Comparison of ENCODE assay signal across 21 cellular contexts in genomic region chr7:120662291-120662690, GRCh38.
DNase-seq lines count a peak whose midpoint lies in the region; ATAC-seq, FAIRE-seq and TF ChIP-seq lines count a peak whose summit lies in the region.
"Had no signal": no experiment of that assay in that cellular context is flagged by ENCODE, and none has a peak within 500 bp of the region (broad histone marks: within the 10 kb centered on the region; RNA-seq: fewer than 3 reads in every experiment).

No MANE protein-coding gene starts in this region.

- no peak for ATAC-seq in GM21825 (IDR thresholded peaks at IDR 0.05; ENCODE audit: unreplicated experiment)
- ATAC-seq: A549; CD8-positive, alpha-beta T cell had no signal

- H3K79me2 ChIP-seq in astrocyte (ENCODE audit: insufficient read depth, low read length) = no peaks in the 10 kb centered on the region

- no peaks in the 10 kb centered on the region for H3K9me3 Mint-ChIP-seq in astrocyte (ENCODE audit: unreplicated experiment)
- H3K9me3 Mint-ChIP-seq: CD4-positive, alpha-beta T cell; CD8-positive, alpha-beta T cell had no signal

- H3K27me3 Mint-ChIP-seq in astrocyte (ENCODE audit: low read depth, unreplicated experiment) = no peaks in the 10 kb centered on the region
- H3K27me3 Mint-ChIP-seq: B cell; CD4-positive, alpha-beta T cell had no signal

- no peak overlapping the region for H3K4me3 ChIP-seq in astrocyte (ENCODE audit: insufficient read depth, low read depth, low read length)
- H3K4me3 ChIP-seq in fibroblast of the aortic adventitia (ENCODE audit: low read depth, low read length) = no peak overlapping the region
- no peak overlapping the region for H3K4me3 ChIP-seq in spleen
- H3K4me3 ChIP-seq in stomach = no peak overlapping the region
- H3K4me3 ChIP-seq: A549; BLaER1 treated with 17β-estradiol and CSF1 and Interleukin-3, amounts not matched to agents 10 nM and 100 nM had no signal

- no peaks in the 10 kb centered on the region for H3K36me3 Mint-ChIP-seq in astrocyte (ENCODE audit: low read depth, unreplicated experiment)
- H3K36me3 Mint-ChIP-seq: CD8-positive, alpha-beta T cell had no signal

- no peak overlapping the region for H3K4me2 ChIP-seq in astrocyte (ENCODE audit: low read length)
- H3K4me2 ChIP-seq: A549; BLaER1 treated with 17β-estradiol and CSF1 and Interleukin-3, amounts not matched to agents 10 nM and 100 nM had no signal

- no peaks in the 10 kb centered on the region for H3K4me1 ChIP-seq in astrocyte (ENCODE audit: insufficient read depth, low read length)
- H3K4me1 ChIP-seq in spleen = no peaks in the 10 kb centered on the region
- no peaks in the 10 kb centered on the region for H3K4me1 ChIP-seq in stomach
- H3K4me1 ChIP-seq: A549; BLaER1 treated with 17β-estradiol and CSF1 and Interleukin-3, amounts not matched to agents 10 nM and 100 nM; Caco-2 had no signal

- no peaks in the 10 kb centered on the region for H3K4me1 Mint-ChIP-seq in astrocyte (ENCODE audit: low read depth, unreplicated experiment)
- H3K4me1 Mint-ChIP-seq: B cell had no signal

- TF ChIP-seq CTCF in astrocyte (IDR thresholded peaks at IDR 0.05; ENCODE audit: insufficient read depth, low read depth, low read length) (no peak), fibroblast of the aortic adventitia (IDR thresholded peaks at IDR 0.05; ENCODE audit: insufficient read depth, low read length) (no peak), spleen (IDR thresholded peaks at IDR 0.05 in 8 of 11, conservative IDR thresholded peaks at IDR 0.05 in 3 of 11) (no peak), stomach (IDR thresholded peaks at IDR 0.05) (no peak)

- H4K20me1 ChIP-seq in astrocyte (ENCODE audit: insufficient read depth, low read length) = no peaks in the 10 kb centered on the region
- H4K20me1 ChIP-seq: BLaER1 treated with 17β-estradiol and CSF1 and Interleukin-3, amounts not matched to agents 10 nM and 100 nM had no signal

- DNase-seq in NCI-H226 = peak; percentile 33
- DNase-seq in astrocyte (ENCODE audit: low read depth) = peak; percentile 1
- peak; percentile 74 for DNase-seq in fibroblast of the aortic adventitia (ENCODE audit: low read depth)
- DNase-seq in spleen = no peak
- no peak for DNase-seq in stomach
- DNase-seq: AML-193; Caco-2; Calu3; CD4-positive, alpha-beta T cell; CD8-positive, alpha-beta T cell; DMS79 treated with DMSO at 0.1 percent for 48 hours; GF-D8 had no signal

- no peaks in the 10 kb centered on the region for H3K36me3 ChIP-seq in astrocyte (ENCODE audit: insufficient read depth, low read length)
- no peaks in the 10 kb centered on the region for H3K36me3 ChIP-seq in spleen
- H3K36me3 ChIP-seq in stomach = no peaks in the 10 kb centered on the region
- H3K36me3 ChIP-seq: BLaER1 treated with 17β-estradiol and CSF1 and Interleukin-3, amounts not matched to agents 10 nM and 100 nM had no signal

- no peak for FAIRE-seq in astrocyte (lab: Jason Lieb, UNC)
- FAIRE-seq: A549, D721Med, G401.6, GM19239 had no signal

- H3K27ac ChIP-seq in astrocyte (ENCODE audit: low read depth, low read length) (no peak overlapping the region), spleen (no peak overlapping the region), stomach (no peak overlapping the region)
- H3K27ac ChIP-seq: 22Rv1; A549; BLaER1 treated with 17β-estradiol and CSF1 and Interleukin-3, amounts not matched to agents 10 nM and 100 nM; C4-2B had no signal

- H3K4me3 Mint-ChIP-seq in astrocyte (ENCODE audit: unreplicated experiment) = no peak overlapping the region
- H3K4me3 Mint-ChIP-seq: B cell; CD4-positive, alpha-beta T cell; CD8-positive, alpha-beta T cell had no signal

- no peak overlapping the region for H2AFZ ChIP-seq in astrocyte (ENCODE audit: low read depth, low read length)

- no peak overlapping the region for H3K9ac ChIP-seq in astrocyte (ENCODE audit: low read length)
- H3K9ac ChIP-seq: BLaER1 treated with 17β-estradiol and CSF1 and Interleukin-3, amounts not matched to agents 10 nM and 100 nM had no signal

- no peaks in the 10 kb centered on the region for H3K9me3 ChIP-seq in astrocyte (ENCODE audit: insufficient read depth, low read depth, low read length)
- no peaks in the 10 kb centered on the region for H3K9me3 ChIP-seq in spleen
- H3K9me3 ChIP-seq in stomach = no peaks in the 10 kb centered on the region
- H3K9me3 ChIP-seq: A549; BLaER1 treated with 17β-estradiol and CSF1 and Interleukin-3, amounts not matched to agents 10 nM and 100 nM; Caco-2 had no signal

- no peak for TF ChIP-seq EP300 in stomach (IDR thresholded peaks at IDR 0.05)

- intact Hi-C loops in spleen (cut with DNase I; ENCODE audit: low total_unique reads) (no loop called here), stomach (cut with DNase I; ENCODE audit: low total_unique reads) (no loop called here)

- no peak overlapping the region for H3K27ac Mint-ChIP-seq in astrocyte (ENCODE audit: unreplicated experiment)
- H3K27ac Mint-ChIP-seq: B cell; CD4-positive, alpha-beta T cell; CD8-positive, alpha-beta T cell had no signal

- H3K27me3 ChIP-seq in astrocyte (ENCODE audit: insufficient read depth, low read length) (no peaks in the 10 kb centered on the region), spleen (replicated peaks in 1 of 7) (no peaks in the 10 kb centered on the region), stomach (no peaks in the 10 kb centered on the region)

- no peak for TF ChIP-seq POLR2A in spleen (IDR thresholded peaks at IDR 0.05)
- no peak for TF ChIP-seq POLR2A in stomach (IDR thresholded peaks at IDR 0.05)

Comparison
In these comparisons a context has a peak if more than half of its experiments do, and no peak if none do; other contexts are left out.
1. DNase-seq: peak in NCI-H226 (single experiment), astrocyte (single experiment) and fibroblast of the aortic adventitia (single experiment); none in spleen (single experiment) and stomach (single experiment).